Comparison of ENCODE assay signal across 18 cellular contexts in the genomic region with DNA sequence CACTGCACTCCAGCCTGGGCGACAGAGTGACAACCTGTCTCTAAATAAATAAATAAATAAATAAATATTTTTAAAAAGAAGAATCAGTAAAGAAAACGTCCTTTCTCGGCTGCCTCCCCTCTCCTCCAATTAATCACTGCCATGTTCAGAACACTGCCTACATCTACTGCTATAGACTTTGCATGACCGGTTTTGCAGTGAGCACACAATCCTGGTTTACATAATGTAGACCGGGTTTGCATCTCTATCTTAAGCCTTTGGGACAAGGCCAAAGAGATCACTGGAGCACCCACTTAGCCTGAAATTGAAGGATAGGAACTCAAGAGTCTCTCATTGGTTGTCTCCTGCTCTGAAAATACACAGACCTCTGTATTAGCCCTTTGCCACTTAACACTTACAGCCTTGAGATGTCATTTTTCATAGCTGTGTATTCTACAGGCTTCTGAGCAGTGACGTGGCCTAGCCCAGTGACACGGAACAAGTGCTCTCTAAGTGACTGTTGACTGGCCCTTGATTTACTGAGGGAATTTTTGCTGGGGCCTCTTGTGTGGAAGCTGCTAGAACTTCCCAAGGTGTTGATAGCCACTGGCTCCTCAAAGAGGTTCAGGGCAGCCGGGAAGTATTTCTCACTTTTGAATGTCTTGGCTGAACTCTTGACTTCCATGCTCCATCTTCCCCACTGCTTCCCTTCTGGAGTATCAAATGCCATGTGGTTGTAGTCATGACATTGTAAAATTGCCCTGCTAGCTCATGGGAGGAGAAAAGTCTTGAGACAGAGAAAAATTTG. TPM values are rescaled to one million over a fixed set of nuclear protein-coding genes. Genes with fewer than 3 reads are reported as not detected.
A peak's percentile ranks its signal among the peaks of the same experiment; 100 is the strongest.
DNase-seq lines count a peak whose midpoint lies in the region; ATAC-seq, FAIRE-seq and TF ChIP-seq lines count a peak whose summit lies in the region.
"Had no signal": no experiment of that assay in that cellular context is flagged by ENCODE, and none has a peak within 500 bp of the region (broad histone marks: within the 10 kb centered on the region; RNA-seq: fewer than 3 reads in every experiment).

No MANE protein-coding gene starts in this region.

- dilution Hi-C loops in IMR-90 (cut with HindIII; ENCODE audit: low sequenced_read_pairs, unreplicated experiment) (no loop called here), keratinocyte (cut with MboI; ENCODE audit: extremely low pct_ligation_motif_present, low sequenced_read_pairs) (no loop called here)

- POLR2A ChIA-PET in IMR-90 (lab: Charles Lee; ENCODE audit: unreplicated experiment): interaction anchor here (0.6 kb wide), 1 partner anchor 78 kb away, joined by 3 read pairs; no protein-coding TSS in a partner anchor
- POLR2A ChIA-PET in CD8-positive, alpha-beta memory T cell (lab: Charles Lee): no interaction called here

- no peaks in the 10 kb centered on the region for H3K79me1 ChIP-seq in IMR-90 (ENCODE audit: low read depth in 1 of 2, low read length in 2 of 2)

- peak; percentile 46 for DNase-seq in AG09309 (ENCODE audit: low read depth)
- DNase-seq in IMR-90: peak; percentile 62
- DNase-seq in astrocyte of the spinal cord (ENCODE audit: low read depth, low spot score): peak; percentile 43
- DNase-seq in keratinocyte (ENCODE audit: low read depth, low spot score): no peak
- no peak for DNase-seq in CD8-positive, alpha-beta memory T cell
- no peak for DNase-seq in GM20000 (ENCODE audit: low spot score)
- DNase-seq: activated CD4-positive, alpha-beta T cell treated with anti-CD3 and anti-CD28 coated beads for 1 hour; activated naive CD8-positive, alpha-beta T cell treated with anti-CD3 and anti-CD28 coated beads, Interleukin-2, amount 10 ng/mL, durations not matched to agents 7 days and 5 days; activated T-cell treated with anti-CD3 and anti-CD28 coated beads, Interleukin-2, amount 50 U/mL, for 1 hour; esophagus squamous epithelium; stimulated activated CD8-positive, alpha-beta memory T cell treated with anti-CD3 and anti-CD28 coated beads, Interleukin-4, amount 100 ng/mL, for 48 hours; transverse colon had no signal

- H2BK5ac ChIP-seq in IMR-90 (ENCODE audit: low read depth, low read length, poor library complexity, severe bottlenecking): peak overlapping the region; percentile 100

- ATAC-seq in IMR-90 (ENCODE audit: low read depth) (0 out of 2 replicates have a peak, but pooled peaks have one; percentile 7), GM19023 (IDR thresholded peaks at IDR 0.05; ENCODE audit: unreplicated experiment) (no peak), GM21723 (IDR thresholded peaks at IDR 0.05; ENCODE audit: unreplicated experiment) (no peak)

- H3K9ac ChIP-seq in IMR-90 (ENCODE audit: low read depth, low read length) (no peak overlapping the region), keratinocyte (ENCODE audit: control insufficient read depth, extremely low read depth, insufficient read depth, low read length) (no peak overlapping the region)
- H3K9ac ChIP-seq: parathyroid adenoma had no signal

- H4K91ac ChIP-seq in IMR-90 (ENCODE audit: insufficient read depth, low read depth, low read length): peak overlapping the region; percentile 92

- H3K4me3 Mint-ChIP-seq in CD8-positive, alpha-beta memory T cell: no peak overlapping the region
- H3K4me3 Mint-ChIP-seq: activated naive CD8-positive, alpha-beta T cell treated with anti-CD3 and anti-CD28 coated beads, Interleukin-2, amount 10 ng/mL, durations not matched to agents 7 days and 5 days; T-helper 1 cell treated with Interleukin-12 subunit alpha and Interleukin-12 subunit beta and Interleukin-4 antibody, amounts not matched to agents 30 μg/mL and 1 μg/mL, for 36 hours had no signal

- CTCF ChIA-PET in IMR-90 (lab: Yijun Ruan, JAX): interaction anchor here (0.9 to 1.2 kb wide), 3 partner anchors 9 to 81 kb away, joined by 3 to 4 read pairs (median 4); a partner anchor contains a TSS
- CTCF ChIA-PET in CD8-positive, alpha-beta memory T cell (lab: Charles Lee): no interaction called here

- H3K4ac ChIP-seq in IMR-90 (ENCODE audit: low read depth, low read length): peak overlapping the region; percentile 69

- H3K4me2 ChIP-seq in IMR-90 (ENCODE audit: low read depth, low read length): no peak overlapping the region; the same call in 1 of the 2 replicates
- H3K4me2 ChIP-seq in keratinocyte (ENCODE audit: control insufficient read depth, extremely low read depth, insufficient read depth, low read depth, low read length): no peak overlapping the region

- peak overlapping the region; percentile 96 for H2BK20ac ChIP-seq in IMR-90 (ENCODE audit: low read depth, low read length)

- H2AK5ac ChIP-seq in IMR-90 (ENCODE audit: low read depth, low read length): peak overlapping the region; percentile 82

- H3K4me1 Mint-ChIP-seq in CD8-positive, alpha-beta memory T cell: no peaks in the 10 kb centered on the region
- H3K4me1 Mint-ChIP-seq: activated naive CD8-positive, alpha-beta T cell treated with anti-CD3 and anti-CD28 coated beads, Interleukin-2, amount 10 ng/mL, durations not matched to agents 7 days and 5 days had no signal

- H3K4me1 ChIP-seq in IMR-90 (ENCODE audit: control insufficient read depth, insufficient read depth, low read length) (peaks cover 20% of the 10 kb centered on the region), keratinocyte (ENCODE audit: control insufficient read depth, extremely low read depth, insufficient read depth, low read length) (peaks cover 5% of the 10 kb centered on the region)
- no peaks in the 10 kb centered on the region for H3K4me1 ChIP-seq in CD8-positive, alpha-beta memory T cell (ENCODE audit: insufficient read depth, low read length)
- H3K4me1 ChIP-seq: esophagus squamous epithelium, parathyroid adenoma, transverse colon had no signal

- TF ChIP-seq CTCF in AG09309 (IDR thresholded peaks at IDR 0.05; ENCODE audit: control insufficient read depth, insufficient read depth, low read depth, low read length, missing control alignments) (no peak), IMR-90 (conservative IDR thresholded peaks at IDR 0.05; ENCODE audit: low read depth, low read length) (no peak), astrocyte of the spinal cord (IDR thresholded peaks at IDR 0.05; ENCODE audit: low read depth, low read length) (no peak), keratinocyte (optimal IDR thresholded peaks at IDR 0.05 in 1 of 3, IDR thresholded peaks at IDR 0.05 in 1 of 3, conservative IDR thresholded peaks at IDR 0.05 in 1 of 3; ENCODE audit: extremely low read depth in 1 of 3, insufficient read depth in 2 of 3, low read length in 3 of 3) (no peak), GM20000 (IDR thresholded peaks at IDR 0.05; ENCODE audit: extremely low read depth, missing control alignments) (no peak)

- H3K9me3 ChIP-seq in IMR-90 (ENCODE audit: control insufficient read depth, insufficient read depth, low read length) (peaks cover 4% of the 10 kb centered on the region; the same call in 1 of the 2 replicates), keratinocyte (ENCODE audit: control insufficient read depth, low read depth, low read length) (peaks cover 2% of the 10 kb centered on the region)
- no peaks in the 10 kb centered on the region for H3K9me3 ChIP-seq in CD8-positive, alpha-beta memory T cell (ENCODE audit: low read length)
- H3K9me3 ChIP-seq: transverse colon had no signal

- H3K27me3 ChIP-seq in IMR-90 (ENCODE audit: control insufficient read depth, insufficient read depth, low read length) (no peaks in the 10 kb centered on the region), keratinocyte (ENCODE audit: control insufficient read depth, extremely low read depth, insufficient read depth, low read length) (no peaks in the 10 kb centered on the region)
- no peaks in the 10 kb centered on the region for H3K27me3 ChIP-seq in CD8-positive, alpha-beta memory T cell (ENCODE audit: insufficient read depth, low read length, poor library complexity, severe bottlenecking)
- H3K27me3 ChIP-seq: esophagus squamous epithelium, transverse colon had no signal

- H4K20me1 ChIP-seq in IMR-90 (ENCODE audit: insufficient read depth, low read length) (no peaks in the 10 kb centered on the region), keratinocyte (ENCODE audit: control insufficient read depth, extremely low read depth, insufficient read depth, low read length) (no peaks in the 10 kb centered on the region)

- H3K23ac ChIP-seq in IMR-90 (ENCODE audit: low read depth, low read length): peak overlapping the region; percentile 48; the same call in 1 of the 2 replicates

- H3K14ac ChIP-seq in IMR-90 (replicated peaks; ENCODE audit: low read depth, low read length): peak overlapping the region; percentile 86

- WGBS in IMR-90 (ENCODE audit: extremely low coverage in 2 of 2, insufficient read length in 1 of 2), 2 experiments: no CpG with 5 or more reads among the region's 8 CpGs

- H3K27me3 Mint-ChIP-seq in CD8-positive, alpha-beta memory T cell: peaks cover 0 to under 1% of the 10 kb centered on the region in 2 donors

- peak overlapping the region; percentile 89 for H2BK15ac ChIP-seq in IMR-90 (ENCODE audit: low read depth, low read length)

- no peak for TF ChIP-seq RAD21 in IMR-90 (IDR thresholded peaks at IDR 0.05; ENCODE audit: low read length)

- no peaks in the 10 kb centered on the region for H3K79me2 ChIP-seq in keratinocyte (ENCODE audit: control insufficient read depth, insufficient read depth, low read length)
- H3K79me2 ChIP-seq: parathyroid adenoma had no signal

- H3K4me3 ChIP-seq in AG09309 (ENCODE audit: control insufficient read depth, low read depth, low read length) (no peak overlapping the region), IMR-90 (ENCODE audit: insufficient read depth, low read depth, low read length) (no peak overlapping the region), astrocyte of the spinal cord (ENCODE audit: low read depth, low read length) (no peak overlapping the region), keratinocyte (ENCODE audit: control insufficient read depth in 2 of 3, extremely low read depth in 1 of 3, insufficient read depth in 2 of 3, low read depth in 1 of 3, low read length in 3 of 3) (no peak overlapping the region)
- H3K4me3 ChIP-seq in CD8-positive, alpha-beta memory T cell (ENCODE audit: low read length): no peak overlapping the region
- H3K4me3 ChIP-seq: esophagus squamous epithelium, transverse colon had no signal

- peak overlapping the region; percentile 94 for H2BK120ac ChIP-seq in IMR-90 (ENCODE audit: low read depth, low read length)

- peak overlapping the region; percentile 3; the same call in 1 of the 2 replicates for H4K5ac ChIP-seq in IMR-90 (ENCODE audit: low read depth, low read length)

- H3K27ac ChIP-seq in IMR-90 (ENCODE audit: insufficient read depth, low read length) (no peak overlapping the region), keratinocyte (ENCODE audit: control insufficient read depth, insufficient read depth, low read length) (no peak overlapping the region)
- H3K27ac ChIP-seq in CD8-positive, alpha-beta memory T cell (ENCODE audit: low read depth, low read length): no peak overlapping the region
- H3K27ac ChIP-seq: esophagus squamous epithelium, parathyroid adenoma, transverse colon had no signal

- no peak for TF ChIP-seq POLR2A in IMR-90 (IDR thresholded peaks at IDR 0.05; ENCODE audit: low read depth, low read length)

- H3K36me3 ChIP-seq in IMR-90 (ENCODE audit: control insufficient read depth, insufficient read depth, low read length) (no peaks in the 10 kb centered on the region), keratinocyte (ENCODE audit: control insufficient read depth in 2 of 2, extremely low read depth in 1 of 2, insufficient read depth in 2 of 2, low read length in 2 of 2) (no peaks in the 10 kb centered on the region)
- no peaks in the 10 kb centered on the region for H3K36me3 ChIP-seq in CD8-positive, alpha-beta memory T cell (ENCODE audit: insufficient read depth, low read length)
- H3K36me3 ChIP-seq: esophagus squamous epithelium, transverse colon had no signal

- peak overlapping the region; percentile 97; the same call in 1 of the 2 replicates for H3K18ac ChIP-seq in IMR-90 (ENCODE audit: low read depth, low read length)

- H3K36me3 Mint-ChIP-seq in CD8-positive, alpha-beta memory T cell: no peaks in the 10 kb centered on the region
- H3K36me3 Mint-ChIP-seq: activated naive CD8-positive, alpha-beta T cell treated with anti-CD3 and anti-CD28 coated beads, Interleukin-2, amount 10 ng/mL, durations not matched to agents 7 days and 5 days had no signal

- in situ Hi-C loops in IMR-90 (cut with MboI; ENCODE audit: low sequenced_read_pairs) (no loop called here), astrocyte of the spinal cord (cut with HindIII; ENCODE audit: low sequenced_read_pairs) (no loop called here)

- intact Hi-C loops in IMR-90 (cut with micrococcal nuclease): loop anchor here (1.0 to 10.0 kb wide), 2 partner anchors 26 to 48 kb away; a partner anchor contains a TSS

- peaks cover 14% of the 10 kb centered on the region for H3K9me1 ChIP-seq in IMR-90 (ENCODE audit: insufficient read depth, low read length)
- H3K9me1 ChIP-seq in keratinocyte (ENCODE audit: control insufficient read depth, extremely low read depth, insufficient read depth, low read length): no peaks in the 10 kb centered on the region

- H3K27ac Mint-ChIP-seq in CD8-positive, alpha-beta memory T cell: no peak overlapping the region
- H3K27ac Mint-ChIP-seq: activated naive CD8-positive, alpha-beta T cell treated with anti-CD3 and anti-CD28 coated beads, Interleukin-2, amount 10 ng/mL, durations not matched to agents 7 days and 5 days; T-helper 1 cell treated with Interleukin-12 subunit alpha and Interleukin-12 subunit beta and Interleukin-4 antibody, amounts not matched to agents 30 μg/mL and 1 μg/mL, for 36 hours had no signal

- H3K9me3 Mint-ChIP-seq in CD8-positive, alpha-beta memory T cell: peaks cover 0 to 8% (median 0%) of the 10 kb centered on the region in 5 donors
- H3K9me3 Mint-ChIP-seq: activated naive CD8-positive, alpha-beta T cell treated with anti-CD3 and anti-CD28 coated beads, Interleukin-2, amount 10 ng/mL, durations not matched to agents 7 days and 5 days; T-helper 1 cell treated with Interleukin-12 subunit alpha and Interleukin-12 subunit beta and Interleukin-4 antibody, amounts not matched to agents 30 μg/mL and 1 μg/mL, for 36 hours had no signal

- no TSS peak for BruUV-seq in IMR-90 (replicated peaks; lab: Mats Ljungman, UMichigan)

- H4K8ac ChIP-seq in IMR-90 (ENCODE audit: low read depth in 2 of 2, low read length in 2 of 2): peak overlapping the region; percentile 61 to 90; a peak in 3 of 4 replicates

- peak overlapping the region; percentile 9; the same call in 1 of the 2 replicates for H3K56ac ChIP-seq in IMR-90 (ENCODE audit: extremely low read depth, insufficient read depth, low read length)

- H2AK9ac ChIP-seq in IMR-90 (replicated peaks; ENCODE audit: low read depth, low read length, poor library complexity): no peak overlapping the region

- peak; percentile 9 for FAIRE-seq in keratinocyte (lab: Jason Lieb, UNC)
- FAIRE-seq: HTR-8/SVneo had no signal

- H2AFZ ChIP-seq in IMR-90 (replicated peaks; ENCODE audit: low read length, poor library complexity): peak overlapping the region; percentile 0
- H2AFZ ChIP-seq in keratinocyte (ENCODE audit: control insufficient read depth, low read length): no peak overlapping the region
- H2AFZ ChIP-seq: parathyroid adenoma had no signal

RNA-seq across cellular contexts. Expression of a gene that starts 45.3 kb away (rescaled TPM):
- 93.9 and 148 TPM in 2 replicates for total RNA-seq in IMR-90 (2012; rRNA removed)
- 64.8 and 65.1 TPM in 2 replicates for polyA plus RNA-seq in IMR-90 (2012; rRNA removed)
- 37.7 and 114 TPM in 2 replicates for polyA plus RNA-seq in IMR-90 (2012; cell fraction: cytosol; rRNA removed)
- polyA plus RNA-seq in IMR-90 (2012; cell fraction: nucleus; rRNA removed; ENCODE audit: low replicate concordance): 22.9 and 25.9 TPM in 2 replicates
- polyA plus RNA-seq in keratinocyte: 12.9 to 26.6 TPM (median 20.1 TPM) in 3 replicates
- polyA plus RNA-seq in keratinocyte (2011; ENCODE audit: low read depth): 0.74 TPM
- polyA plus RNA-seq in keratinocyte (2011; cell fraction: cytosol; rRNA removed): 6.8 and 9.6 TPM in 2 replicates
- 14.8 and 15.8 TPM in 2 replicates for polyA plus RNA-seq in keratinocyte (2011; cell fraction: nucleus; rRNA removed)
- 2.0 and 22.9 TPM in 2 replicates for polyA plus RNA-seq in keratinocyte (2012; ENCODE audit: low replicate concordance)
- polyA minus RNA-seq in keratinocyte: 16.6 to 28.4 TPM (median 25.3 TPM) in 3 replicates
- polyA minus RNA-seq in keratinocyte (2011; cell fraction: cytosol; rRNA and poly(A)+ RNA removed): 4.8 TPM
- 5.8 and 21.3 TPM in 2 replicates for polyA minus RNA-seq in keratinocyte (2011; cell fraction: nucleus; rRNA and poly(A)+ RNA removed)
- not detected for total RNA-seq in CD8-positive, alpha-beta memory T cell
- not detected for polyA plus RNA-seq in CD8-positive, alpha-beta memory T cell
- total RNA-seq: activated naive CD8-positive, alpha-beta T cell treated with anti-CD3 and anti-CD28 coated beads, Interleukin-2, amount 10 ng/mL, durations not matched to agents 7 days and 5 days; NCI-H460 had no signal

Comparison
In these comparisons a context has a peak if more than half of its experiments do, and no peak if none do; other contexts are left out.
1. DNase-seq: peak in AG09309 (single experiment), IMR-90 (single experiment) and astrocyte of the spinal cord (single experiment); none in keratinocyte (single experiment), CD8-positive, alpha-beta memory T cell (0 of 5) and GM20000 (single experiment).